ENCODE assay signal across 11 cellular contexts in the genomic region with DNA sequence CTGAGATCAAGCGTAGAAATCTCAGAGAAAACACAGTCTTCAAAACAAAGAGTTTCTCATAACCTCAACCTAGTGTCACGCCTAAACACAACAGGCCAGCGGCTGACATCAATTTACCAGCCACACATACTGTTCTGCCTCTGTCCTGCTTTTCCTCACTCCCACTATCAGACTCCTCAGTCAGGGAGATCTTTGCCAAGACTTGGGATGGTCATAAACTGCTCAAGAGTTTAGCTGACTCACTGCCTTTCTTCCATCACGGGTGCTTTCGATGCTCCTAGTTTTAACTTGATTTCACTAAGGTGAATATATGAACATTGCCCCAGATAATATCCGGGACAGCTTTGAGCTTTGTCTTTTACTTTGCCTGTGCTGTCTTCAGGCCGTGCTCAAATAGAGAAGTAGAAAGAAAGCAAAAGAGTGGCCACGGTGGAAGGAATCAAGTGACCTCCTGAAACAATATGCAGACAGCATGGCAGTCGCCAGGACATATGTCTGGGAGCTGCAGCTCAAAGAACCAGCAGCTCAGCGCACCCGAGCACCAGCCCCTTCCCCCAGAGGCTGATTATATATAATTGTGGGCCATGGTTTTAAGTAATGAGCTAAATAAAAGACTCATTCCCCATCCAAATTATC. TPM values are rescaled to one million over a fixed set of nuclear protein-coding genes. Genes with fewer than 3 reads are reported as not detected.
DNase-seq lines count a peak whose midpoint lies in the region; ATAC-seq and TF ChIP-seq lines count a peak whose summit lies in the region.
"Had no signal": no experiment of that assay in that cellular context is flagged by ENCODE, and none has a peak within 500 bp of the region (broad histone marks: within the 10 kb centered on the region; RNA-seq: fewer than 3 reads in every experiment).

No MANE protein-coding gene starts in this region.

- H3K9me3 Mint-ChIP-seq in neural crest cell: no peaks in the 10 kb centered on the region
- H3K9me3 Mint-ChIP-seq: CD14-positive monocyte, IgD-negative memory B cell had no signal

- TF ChIP-seq CTCF in AG04449 (IDR thresholded peaks at IDR 0.05; ENCODE audit: insufficient read depth, low read length, missing control alignments) (no peak), fibroblast of villous mesenchyme (IDR thresholded peaks at IDR 0.05; ENCODE audit: insufficient read depth, low read depth, low read length) (no peak), neural crest cell (conservative IDR thresholded peaks at IDR 0.05) (no peak)

- no peaks in the 10 kb centered on the region for H3K27me3 Mint-ChIP-seq in neural crest cell (ENCODE audit: low read depth)
- H3K27me3 Mint-ChIP-seq: IgD-negative memory B cell had no signal

- DNase-seq in AG04449 (ENCODE audit: low read depth, low spot score): peak; percentile 51
- peak; percentile 98 for DNase-seq in fibroblast of villous mesenchyme (ENCODE audit: low read depth)
- no peak for DNase-seq in neural crest cell (ENCODE audit: low read depth, low spot score)
- no peak for DNase-seq in DMS153 (lab: John Stamatoyannopoulos, UW)
- no peak for DNase-seq in midbrain (lab: John Stamatoyannopoulos, UW)
- DNase-seq in HEK293T (ENCODE audit: extremely low spot score): no peak
- DNase-seq: activated effector memory CD4-positive, alpha-beta T cell treated with anti-CD3 and anti-CD28 coated beads, Interleukin-2, amount 50 U/mL, for 16 hours had no signal

- POLR2A ChIA-PET in AG04449 (lab: Yijun Ruan, JAX) (no interaction called here), HEK293T (lab: Yijun Ruan, JAX) (no interaction called here)

- no peak overlapping the region for H3K4me3 Mint-ChIP-seq in neural crest cell
- H3K4me3 Mint-ChIP-seq: CD14-positive monocyte, IgD-negative memory B cell had no signal

- H3K27ac Mint-ChIP-seq in neural crest cell (ENCODE audit: unreplicated experiment): peak overlapping the region; percentile 17

- CTCF ChIA-PET in AG04449 (lab: Yijun Ruan, JAX): interaction anchor here (0.9 to 3.2 kb wide), 9 partner anchors 9 to 279 kb away, joined by 3 to 64 read pairs (median 4); partner anchors contain the start of gene IL26
- CTCF ChIA-PET in HEK293T (lab: Yijun Ruan, JAX): interaction anchor here (1.0 to 1.5 kb wide), 2 partner anchors 97 to 280 kb away, joined by 3 to 11 read pairs; no protein-coding TSS in a partner anchor

- H3K36me3 Mint-ChIP-seq in neural crest cell (ENCODE audit: low read depth): peaks cover 3% of the 10 kb centered on the region
- H3K36me3 Mint-ChIP-seq: IgD-negative memory B cell had no signal

- ATAC-seq in GM21526 (IDR thresholded peaks at IDR 0.05; ENCODE audit: low FRiP score, unreplicated experiment): no peak

- H3K4me1 Mint-ChIP-seq in neural crest cell: peaks cover 10% of the 10 kb centered on the region
- H3K4me1 Mint-ChIP-seq: CD14-positive monocyte had no signal

- H3K4me3 ChIP-seq in AG04449 (ENCODE audit: low read depth, low read length) (no peak overlapping the region), fibroblast of villous mesenchyme (ENCODE audit: low read depth, low read length) (peak overlapping the region; percentile 24)

TF ChIP-seq in PFSK-1, 5 proteins besides CTCF, POLR2A, EP300 and RAD21:
- TF ChIP-seq SIN3A (IDR thresholded peaks at IDR 0.05; ENCODE audit: borderline replicate concordance, insufficient read depth, low read length) (peak; percentile 84; the same call in 1 of the 2 replicates), POLR2AphosphoS5 (IDR thresholded peaks at IDR 0.05; ENCODE audit: low read depth, low read length) (no peak), TAF1 (IDR thresholded peaks at IDR 0.05; ENCODE audit: borderline replicate concordance, insufficient read depth, low read length) (peak; percentile 64; the same call in 1 of the 2 replicates), FOXP2 (optimal IDR thresholded peaks at IDR 0.05; ENCODE audit: borderline replicate concordance, extremely low read depth, extremely low read length, insufficient read depth) (no peak)
- TF ChIP-seq, protein P1, sequence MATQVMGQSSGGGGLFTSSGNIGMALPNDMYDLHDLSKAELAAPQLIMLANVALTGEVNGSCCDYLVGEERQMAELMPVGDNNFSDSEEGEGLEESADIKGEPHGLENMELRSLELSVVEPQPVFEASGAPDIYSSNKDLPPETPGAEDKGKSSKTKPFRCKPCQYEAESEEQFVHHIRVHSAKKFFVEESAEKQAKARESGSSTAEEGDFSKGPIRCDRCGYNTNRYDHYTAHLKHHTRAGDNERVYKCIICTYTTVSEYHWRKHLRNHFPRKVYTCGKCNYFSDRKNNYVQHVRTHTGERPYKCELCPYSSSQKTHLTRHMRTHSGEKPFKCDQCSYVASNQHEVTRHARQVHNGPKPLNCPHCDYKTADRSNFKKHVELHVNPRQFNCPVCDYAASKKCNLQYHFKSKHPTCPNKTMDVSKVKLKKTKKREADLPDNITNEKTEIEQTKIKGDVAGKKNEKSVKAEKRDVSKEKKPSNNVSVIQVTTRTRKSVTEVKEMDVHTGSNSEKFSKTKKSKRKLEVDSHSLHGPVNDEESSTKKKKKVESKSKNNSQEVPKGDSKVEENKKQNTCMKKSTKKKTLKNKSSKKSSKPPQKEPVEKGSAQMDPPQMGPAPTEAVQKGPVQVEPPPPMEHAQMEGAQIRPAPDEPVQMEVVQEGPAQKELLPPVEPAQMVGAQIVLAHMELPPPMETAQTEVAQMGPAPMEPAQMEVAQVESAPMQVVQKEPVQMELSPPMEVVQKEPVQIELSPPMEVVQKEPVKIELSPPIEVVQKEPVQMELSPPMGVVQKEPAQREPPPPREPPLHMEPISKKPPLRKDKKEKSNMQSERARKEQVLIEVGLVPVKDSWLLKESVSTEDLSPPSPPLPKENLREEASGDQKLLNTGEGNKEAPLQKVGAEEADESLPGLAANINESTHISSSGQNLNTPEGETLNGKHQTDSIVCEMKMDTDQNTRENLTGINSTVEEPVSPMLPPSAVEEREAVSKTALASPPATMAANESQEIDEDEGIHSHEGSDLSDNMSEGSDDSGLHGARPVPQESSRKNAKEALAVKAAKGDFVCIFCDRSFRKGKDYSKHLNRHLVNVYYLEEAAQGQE (IDR thresholded peaks at IDR 0.05; ENCODE audit: insufficient read depth in 1 of 2, low read depth in 2 of 2, low read length in 2 of 2): peak in 1 of 2 experiments; percentile 10; a peak in 1 of 4 replicates

TF ChIP-seq in HEK293T, 16 proteins besides CTCF, POLR2A, EP300 and RAD21:
- no peak for TF ChIP-seq L3MBTL2 (conservative IDR thresholded peaks at IDR 0.05)
- no peak for TF ChIP-seq ARNT (IDR thresholded peaks at IDR 0.05)
- TF ChIP-seq FOXA1 (IDR thresholded peaks at IDR 0.05): no peak

RNA-seq across cellular contexts. Expression of gene MDM1, which starts 12.1 kb away (rescaled TPM):
- polyA plus RNA-seq in PFSK-1 (2012; ENCODE audit: insufficient read length, low read depth): 3.9 TPM
- total RNA-seq in fibroblast of villous mesenchyme (13.0 and 13.5 TPM in 2 replicates), neural crest cell (22.1 and 26.2 TPM in 2 replicates)

Comparison
In these comparisons a context has a peak if more than half of its experiments do, and no peak if none do; other contexts are left out.
1. DNase-seq: peak in AG04449 (single experiment) and fibroblast of villous mesenchyme (single experiment); none in neural crest cell (single experiment), DMS153 (single experiment), midbrain (single experiment) and HEK293T (single experiment).